In genomic region chr6:157079277-157079676, GRCh38 we compare ENCODE assay signal across 13 cellular contexts.
"Had no signal": no experiment of that assay in that cellular context is flagged by ENCODE, and none has a peak within 500 bp of the region (broad histone marks: within the 10 kb centered on the region; RNA-seq: fewer than 3 reads in every experiment).

No MANE protein-coding gene starts in this region.

- ATAC-seq: esophagus mucosa; left lung; stimulated activated effector memory CD8-positive, alpha-beta T cell treated with anti-CD3 and anti-CD28 coated beads, Interleukin-12 subunit alpha, Interleukin-12 subunit beta, amount 100 ng/mL, for 72 hours; T-helper 17 cell; WTC11 had no signal

- H3K4me3 ChIP-seq: left lung, transverse colon had no signal

- H3K9me3 Mint-ChIP-seq: activated CD4-positive, alpha-beta T cell treated with anti-CD3 and anti-CD28 coated beads, Interleukin-2, amount 10 ng/mL, durations not matched to agents 24 days and 14 days; activated naive CD4-positive, alpha-beta T cell treated with anti-CD3 and anti-CD28 coated beads, Interleukin-2, amount 10 ng/mL, durations not matched to agents 7 days and 5 days; stimulated activated effector memory CD8-positive, alpha-beta T cell treated with anti-CD3 and anti-CD28 coated beads, Interleukin-12 subunit alpha, Interleukin-12 subunit beta, amount 100 ng/mL, for 72 hours; WTC11 had no signal

- H3K4me1 ChIP-seq: parathyroid adenoma had no signal

- H3K27me3 Mint-ChIP-seq: activated CD4-positive, alpha-beta T cell treated with anti-CD3 and anti-CD28 coated beads, Interleukin-2, amount 10 ng/mL, durations not matched to agents 24 days and 14 days; activated naive CD4-positive, alpha-beta T cell treated with anti-CD3 and anti-CD28 coated beads, Interleukin-2, amount 10 ng/mL, durations not matched to agents 7 days and 5 days; T-helper 17 cell had no signal

- H3K27ac Mint-ChIP-seq: activated CD4-positive, alpha-beta T cell treated with anti-CD3 and anti-CD28 coated beads, Interleukin-2, amount 10 ng/mL, durations not matched to agents 24 days and 14 days; activated naive CD4-positive, alpha-beta T cell treated with anti-CD3 and anti-CD28 coated beads, Interleukin-2, amount 10 ng/mL, durations not matched to agents 7 days and 5 days; stimulated activated effector memory CD8-positive, alpha-beta T cell treated with anti-CD3 and anti-CD28 coated beads, Interleukin-12 subunit alpha, Interleukin-12 subunit beta, amount 100 ng/mL, for 72 hours; T-helper 17 cell; WTC11 had no signal

- H3K27me3 ChIP-seq: left lung, transverse colon had no signal

- DNase-seq: activated CD4-positive, alpha-beta T cell treated with anti-CD3 and anti-CD28 coated beads, Interleukin-2, amount 10 ng/mL, durations not matched to agents 24 days and 14 days; activated CD8-positive, alpha-beta memory T cell treated with anti-CD3 and anti-CD28 coated beads for 24 hours; activated naive CD4-positive, alpha-beta T cell treated with anti-CD3 and anti-CD28 coated beads, Interleukin-2, amount 10 ng/mL, durations not matched to agents 7 days and 5 days; caudate nucleus; left lung; mammary epithelial cell; substantia nigra; T-helper 17 cell; transverse colon had no signal

- H3K36me3 ChIP-seq: left lung, transverse colon had no signal

- H3K4me3 Mint-ChIP-seq: activated CD4-positive, alpha-beta T cell treated with anti-CD3 and anti-CD28 coated beads, Interleukin-2, amount 10 ng/mL, durations not matched to agents 24 days and 14 days; activated naive CD4-positive, alpha-beta T cell treated with anti-CD3 and anti-CD28 coated beads, Interleukin-2, amount 10 ng/mL, durations not matched to agents 7 days and 5 days; stimulated activated effector memory CD8-positive, alpha-beta T cell treated with anti-CD3 and anti-CD28 coated beads, Interleukin-12 subunit alpha, Interleukin-12 subunit beta, amount 100 ng/mL, for 72 hours; T-helper 17 cell; WTC11 had no signal

- H3K36me3 Mint-ChIP-seq: stimulated activated effector memory CD8-positive, alpha-beta T cell treated with anti-CD3 and anti-CD28 coated beads, Interleukin-12 subunit alpha, Interleukin-12 subunit beta, amount 100 ng/mL, for 72 hours; WTC11 had no signal

- H3K27ac ChIP-seq: parathyroid adenoma, transverse colon had no signal

- H3K9me3 ChIP-seq: left lung, transverse colon had no signal
